ENCODE assay signal across 8 cellular contexts in the genomic region with DNA sequence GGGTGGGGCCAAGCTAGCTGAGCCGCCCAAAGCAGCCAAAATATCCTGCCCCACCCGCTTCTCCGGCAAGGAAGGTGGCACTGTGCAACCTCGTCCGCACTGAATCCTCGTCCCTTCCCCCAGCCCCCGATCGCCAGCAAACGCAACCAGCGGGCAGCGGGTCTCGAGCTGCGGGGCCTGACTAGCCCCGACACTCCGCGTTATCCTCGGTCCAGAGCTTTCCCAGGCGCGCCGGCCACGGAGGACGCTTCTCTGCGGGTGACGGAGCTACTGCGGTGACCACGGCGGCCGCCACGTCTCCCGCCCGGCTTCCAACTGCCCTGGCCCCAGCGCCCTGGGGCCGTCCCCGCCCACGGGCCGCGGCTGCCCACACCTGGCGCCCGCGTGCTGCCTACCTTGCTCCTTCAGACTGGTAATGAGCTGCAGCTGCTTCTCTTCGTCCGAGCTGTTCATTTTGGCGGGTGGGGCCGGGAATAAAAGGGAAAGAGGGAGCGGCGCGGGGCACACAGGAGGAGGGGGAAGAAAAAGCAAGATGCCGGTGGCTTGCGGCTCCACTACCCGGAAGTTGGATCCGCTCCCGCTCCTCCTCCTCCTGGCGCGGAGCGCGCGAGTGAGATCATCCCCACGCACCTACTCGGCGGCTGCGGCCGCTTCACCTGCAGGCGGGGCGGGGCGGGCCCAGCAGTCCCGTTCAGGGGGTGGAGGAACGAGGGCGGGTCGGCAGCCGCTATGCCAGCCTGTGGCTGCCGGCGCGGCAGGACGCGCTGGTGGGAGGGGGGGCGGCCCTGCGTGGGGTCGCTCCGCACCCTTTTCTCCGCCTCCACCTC. TPM values are rescaled to one million over a fixed set of nuclear protein-coding genes. Genes with fewer than 3 reads are reported as not detected.
DNase-seq lines count a peak whose midpoint lies in the region; ATAC-seq, FAIRE-seq and TF ChIP-seq lines count a peak whose summit lies in the region.

A gene with protein sequence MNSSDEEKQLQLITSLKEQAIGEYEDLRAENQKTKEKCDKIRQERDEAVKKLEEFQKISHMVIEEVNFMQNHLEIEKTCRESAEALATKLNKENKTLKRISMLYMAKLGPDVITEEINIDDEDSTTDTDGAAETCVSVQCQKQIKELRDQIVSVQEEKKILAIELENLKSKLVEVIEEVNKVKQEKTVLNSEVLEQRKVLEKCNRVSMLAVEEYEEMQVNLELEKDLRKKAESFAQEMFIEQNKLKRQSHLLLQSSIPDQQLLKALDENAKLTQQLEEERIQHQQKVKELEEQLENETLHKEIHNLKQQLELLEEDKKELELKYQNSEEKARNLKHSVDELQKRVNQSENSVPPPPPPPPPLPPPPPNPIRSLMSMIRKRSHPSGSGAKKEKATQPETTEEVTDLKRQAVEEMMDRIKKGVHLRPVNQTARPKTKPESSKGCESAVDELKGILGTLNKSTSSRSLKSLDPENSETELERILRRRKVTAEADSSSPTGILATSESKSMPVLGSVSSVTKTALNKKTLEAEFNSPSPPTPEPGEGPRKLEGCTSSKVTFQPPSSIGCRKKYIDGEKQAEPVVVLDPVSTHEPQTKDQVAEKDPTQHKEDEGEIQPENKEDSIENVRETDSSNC (minus strand): TSS at position 561 of the 827 bp plus-strand sequence. CDS start 108 bp downstream, at position 453.

- H3K9ac ChIP-seq in ES-I3 (ENCODE audit: low read depth, low read length) (peak within 1 kb of the TSS; percentile 83), keratinocyte (ENCODE audit: control insufficient read depth, extremely low read depth, insufficient read depth, low read length) (peak within 1 kb of the TSS; percentile 92)

- H3K27ac ChIP-seq in keratinocyte (ENCODE audit: control insufficient read depth, insufficient read depth, low read length) (peak within 1 kb of the TSS; percentile 79), small intestine (ENCODE audit: low read depth in 1 of 2, low read length in 1 of 2) (peak within 1 kb of the TSS; percentile 75 to 85)

- peaks cover 41% of the 10 kb centered on the region for H3K79me2 ChIP-seq in keratinocyte (ENCODE audit: control insufficient read depth, insufficient read depth, low read length)

- H3K4me3 Mint-ChIP-seq in central memory CD8-positive, alpha-beta T cell = peak within 1 kb of the TSS; percentile 62

- H3K4me1 ChIP-seq in ES-I3 (ENCODE audit: insufficient read depth, low read length) = 0 out of 2 replicates have a peak, but pooled peaks cover 3% of the 10 kb centered on the region
- peaks cover 28% of the 10 kb centered on the region for H3K4me1 ChIP-seq in HAP-1
- peaks cover 10% of the 10 kb centered on the region for H3K4me1 ChIP-seq in keratinocyte (ENCODE audit: control insufficient read depth, extremely low read depth, insufficient read depth, low read length)
- H3K4me1 ChIP-seq in small intestine (ENCODE audit: control insufficient read depth in 2 of 2, insufficient read depth in 1 of 2, low read depth in 1 of 2, low read length in 1 of 2) = no peaks in the 10 kb centered on the region

- FAIRE-seq in keratinocyte (lab: Jason Lieb, UNC) (no peak), small intestine (lab: Jason Lieb, UNC) (no peak)

- ATAC-seq in central memory CD8-positive, alpha-beta T cell (replicated peaks; ENCODE audit: extremely low read depth, poor library complexity, severe bottlenecking) = peak; percentile 32

- H3K9me3 ChIP-seq in ES-I3 (ENCODE audit: control insufficient read depth, insufficient read depth, low read length) = no peaks in the 10 kb centered on the region
- H3K9me3 ChIP-seq in HAP-1 = no peaks in the 10 kb centered on the region
- no peaks in the 10 kb centered on the region for H3K9me3 ChIP-seq in keratinocyte (ENCODE audit: control insufficient read depth, low read depth, low read length)
- H3K9me3 ChIP-seq in small intestine (ENCODE audit: control insufficient read depth, low read depth) = no peaks in the 10 kb centered on the region

- in situ Hi-C loops in HAP-1 (cut with MboI; ENCODE audit: low sequenced_read_pairs) = no loop called here

- peak in 1 of 3 experiments; percentile 24 for TF ChIP-seq CTCF in keratinocyte (optimal IDR thresholded peaks at IDR 0.05 in 1 of 3, IDR thresholded peaks at IDR 0.05 in 1 of 3, conservative IDR thresholded peaks at IDR 0.05 in 1 of 3; ENCODE audit: extremely low read depth in 1 of 3, insufficient read depth in 2 of 3, low read length in 3 of 3)

- H4K20me1 ChIP-seq in keratinocyte (ENCODE audit: control insufficient read depth, extremely low read depth, insufficient read depth, low read length) = no peaks in the 10 kb centered on the region

- peaks cover 28% of the 10 kb centered on the region for H3K27me3 Mint-ChIP-seq in central memory CD8-positive, alpha-beta T cell

- no peak within 1 kb of the TSS for H3K27ac Mint-ChIP-seq in central memory CD8-positive, alpha-beta T cell (ENCODE audit: low read depth)

- DNase-seq in HAP-1 (ENCODE audit: low spot score in 2 of 2) = peak; percentile 71 to 87
- DNase-seq in NCI-H1105 treated with DMSO at 0.1 percent for 48 hours (lab: John Stamatoyannopoulos, UW) = peak; percentile 63
- DNase-seq in SW480 (ENCODE audit: low spot score) = peak; percentile 89
- DNase-seq in central memory CD8-positive, alpha-beta T cell (ENCODE audit: low spot score in 2 of 2) = no peak
- DNase-seq in keratinocyte (ENCODE audit: low read depth, low spot score) = peak; percentile 19
- peak; percentile 89 for DNase-seq in small intestine
- DNase-seq in dedifferentiated amniotic fluid mesenchymal stem cell (ENCODE audit: extremely low spot score) = no peak

- no peaks in the 10 kb centered on the region for H3K9me3 Mint-ChIP-seq in central memory CD8-positive, alpha-beta T cell

- WGBS in small intestine, 3 donors = 0 to 2% (median 1%) methylated on average over 56 to 79 of the region's 80 CpGs

- H3K27me3 ChIP-seq in HAP-1 (ENCODE audit: low read depth) (no peaks in the 10 kb centered on the region), keratinocyte (ENCODE audit: control insufficient read depth, extremely low read depth, insufficient read depth, low read length) (no peaks in the 10 kb centered on the region), small intestine (ENCODE audit: control insufficient read depth in 2 of 2, insufficient read depth in 2 of 2, low read length in 2 of 2) (peaks cover 0 to 3% of the 10 kb centered on the region in 2 donors)

- no peaks in the 10 kb centered on the region for H3K9me1 ChIP-seq in keratinocyte (ENCODE audit: control insufficient read depth, extremely low read depth, insufficient read depth, low read length)

- H3K4me3 ChIP-seq in HAP-1 (peak within 1 kb of the TSS; percentile 75), keratinocyte (ENCODE audit: control insufficient read depth in 2 of 3, extremely low read depth in 1 of 3, insufficient read depth in 2 of 3, low read depth in 1 of 3, low read length in 3 of 3) (peak within 1 kb of the TSS; percentile 80 to 90 (median 87)), small intestine (ENCODE audit: low read depth in 1 of 2, low read length in 2 of 2) (peak within 1 kb of the TSS; percentile 52 to 63)

- H2AFZ ChIP-seq in keratinocyte (ENCODE audit: control insufficient read depth, low read length) = peak within 1 kb of the TSS; percentile 89

- H3K36me3 Mint-ChIP-seq in central memory CD8-positive, alpha-beta T cell (ENCODE audit: insufficient read depth) = no peaks in the 10 kb centered on the region

- H3K36me3 ChIP-seq in ES-I3 (ENCODE audit: insufficient read depth, low read length) = no peaks in the 10 kb centered on the region
- 0 out of 2 replicates have a peak, but pooled peaks cover 4% of the 10 kb centered on the region for H3K36me3 ChIP-seq in HAP-1 (replicated peaks)
- H3K36me3 ChIP-seq in keratinocyte (ENCODE audit: control insufficient read depth in 2 of 2, extremely low read depth in 1 of 2, insufficient read depth in 2 of 2, low read length in 2 of 2) = no peaks in the 10 kb centered on the region
- H3K36me3 ChIP-seq in small intestine (ENCODE audit: control insufficient read depth in 2 of 2, insufficient read depth in 2 of 2, low read length in 2 of 2) = no peaks in the 10 kb centered on the region

- peak within 1 kb of the TSS; percentile 97 for H3K4me2 ChIP-seq in keratinocyte (ENCODE audit: control insufficient read depth, extremely low read depth, insufficient read depth, low read depth, low read length)

- no peaks in the 10 kb centered on the region for H3K4me1 Mint-ChIP-seq in central memory CD8-positive, alpha-beta T cell

- dilution Hi-C loops in keratinocyte (cut with MboI; ENCODE audit: extremely low pct_ligation_motif_present, low sequenced_read_pairs) = no loop called here

RNA-seq across cellular contexts. Expression of the gene that starts here (rescaled TPM):
- polyA plus RNA-seq in keratinocyte (11.5 to 21.3 TPM (median 16.0 TPM) in 3 replicates), small intestine (10 to 100 TPM in 1 of 3 donors, 1 to 10 TPM in 2; 8.9 to 10.7 (median 8.9) TPM)
- 20.1 TPM for polyA plus RNA-seq in keratinocyte (2011; ENCODE audit: low read depth)
- polyA plus RNA-seq in keratinocyte (2011; cell fraction: cytosol; rRNA removed) = 10.1 and 15.3 TPM in 2 replicates
- polyA plus RNA-seq in keratinocyte (2011; cell fraction: nucleus; rRNA removed) = 31.6 and 45.1 TPM in 2 replicates
- 8.2 and 20.2 TPM in 2 replicates for polyA plus RNA-seq in keratinocyte (2012; ENCODE audit: low replicate concordance)
- polyA minus RNA-seq in keratinocyte = 2.8 to 11.9 TPM (median 3.2 TPM) in 3 replicates
- polyA minus RNA-seq in keratinocyte (2011; cell fraction: cytosol; rRNA and poly(A)+ RNA removed) = 4.8 TPM
- 7.5 and 20.6 TPM in 2 replicates for polyA minus RNA-seq in keratinocyte (2011; cell fraction: nucleus; rRNA and poly(A)+ RNA removed)

Comparison
In these comparisons a context has a peak if more than half of its experiments do, and no peak if none do; other contexts are left out.
1. DNase-seq: peak in HAP-1 (2 of 2), NCI-H1105 treated with DMSO at 0.1 percent for 48 hours (single experiment), SW480 (single experiment), keratinocyte (single experiment) and small intestine (single experiment); none in central memory CD8-positive, alpha-beta T cell (0 of 2) and dedifferentiated amniotic fluid mesenchymal stem cell (single experiment).
2. Peak in every context shown above with its lines, with median percentiles within 50 percentile points of each other: H3K4me3 ChIP-seq.